34 cellular contexts compared by ENCODE assay signal in genomic region chr13:27064252-27064995, GRCh38.
"Had no signal": no experiment of that assay in that cellular context is flagged by ENCODE, and none has a peak within 500 bp of the region (broad histone marks: within the 10 kb centered on the region; RNA-seq: fewer than 3 reads in every experiment).

No MANE protein-coding gene starts in this region.

- H3K27ac Mint-ChIP-seq: activated CD4-positive, alpha-beta memory T cell treated with anti-CD3 and anti-CD28 coated beads, Interleukin-2, amount 10 ng/mL, durations not matched to agents 7 days and 5 days; activated CD8-positive, alpha-beta memory T cell treated with anti-CD3 and anti-CD28 coated beads, Interleukin-2, amount 10 ng/mL, durations not matched to agents 7 days and 5 days; T-helper 17 cell had no signal

- H3K27me3 Mint-ChIP-seq: activated CD4-positive, alpha-beta memory T cell treated with anti-CD3 and anti-CD28 coated beads, Interleukin-2, amount 10 ng/mL, durations not matched to agents 7 days and 5 days; activated CD8-positive, alpha-beta memory T cell treated with anti-CD3 and anti-CD28 coated beads, Interleukin-2, amount 10 ng/mL, durations not matched to agents 7 days and 5 days; activated naive CD8-positive, alpha-beta T cell; central memory CD8-positive, alpha-beta T cell; T-helper 17 cell had no signal

- H3K27ac ChIP-seq: ascending aorta, cardiac muscle cell, Peyer's patch, SJSA1, VCaP had no signal

- H3K9ac ChIP-seq: SK-N-SH had no signal

- ATAC-seq: activated CD8-positive, alpha-beta memory T cell treated with anti-CD3 and anti-CD28 coated beads, Interleukin-2, amount 10 ng/mL, durations not matched to agents 7 days and 5 days; T-helper 17 cell had no signal

- H3K9me3 ChIP-seq: MG63, Peyer's patch, SK-N-SH had no signal

- H3K4me3 Mint-ChIP-seq: activated CD4-positive, alpha-beta memory T cell treated with anti-CD3 and anti-CD28 coated beads, Interleukin-2, amount 10 ng/mL, durations not matched to agents 7 days and 5 days; activated CD8-positive, alpha-beta memory T cell treated with anti-CD3 and anti-CD28 coated beads, Interleukin-2, amount 10 ng/mL, durations not matched to agents 7 days and 5 days; activated naive CD8-positive, alpha-beta T cell; central memory CD8-positive, alpha-beta T cell; T-helper 17 cell had no signal

- H3K36me3 ChIP-seq: cardiac muscle cell, SJSA1 had no signal

- H3K4me1 Mint-ChIP-seq: activated CD4-positive, alpha-beta memory T cell treated with anti-CD3 and anti-CD28 coated beads, Interleukin-2, amount 10 ng/mL, durations not matched to agents 7 days and 5 days; central memory CD8-positive, alpha-beta T cell; T-helper 17 cell had no signal

- H3K9me3 Mint-ChIP-seq: central memory CD8-positive, alpha-beta T cell had no signal

- DNase-seq: activated CD4-positive, alpha-beta memory T cell treated with anti-CD3 and anti-CD28 coated beads, Interleukin-2, amount 10 ng/mL, durations not matched to agents 7 days and 5 days; activated CD4-positive, alpha-beta T cell treated with anti-CD3 and anti-CD28 coated beads for 1 hour; activated CD4-positive, alpha-beta T cell treated with anti-CD3 and anti-CD28 coated beads for 48 hours; activated CD4-positive, CD25-positive, alpha-beta regulatory T cell; activated CD8-positive, alpha-beta memory T cell treated with anti-CD3 and anti-CD28 coated beads for 24 hours; activated CD8-positive, alpha-beta memory T cell treated with anti-CD3 and anti-CD28 coated beads, Interleukin-2, amount 10 ng/mL, durations not matched to agents 7 days and 5 days; activated CD8-positive, alpha-beta memory T cell treated with anti-CD3 and anti-CD28 coated beads, Interleukin-2, amount 50 U/mL, for 48 hours; activated effector memory CD4-positive, alpha-beta T cell treated with Interleukin-2 at 50 U/mL for 16 hours; activated T-cell treated with anti-CD3 and anti-CD28 coated beads, Interleukin-2, amount 50 U/mL, for 48 hours; amygdala; Kasumi-1; KG1; MG63; NCI-H1048; NCI-H1105 treated with DMSO at 0.1 percent for 48 hours; NCI-H1436; NCI-H1694; NCI-H1930; NCI-H2081 treated with DMSO at 0.1 percent for 48 hours; NCI-H226; NCI-H446 treated with DMSO at 0.1 percent for 48 hours; NCI-H524 treated with DMSO at 0.1 percent for 48 hours; Peyer's patch; RPMI8226; SHP77 treated with DMSO at 0.1 percent for 48 hours; SK-N-SH; T-helper 17 cell; T-helper 9 cell had no signal

- H3K4me1 ChIP-seq: ascending aorta, Peyer's patch, SJSA1 had no signal

- H3K27me3 ChIP-seq: ascending aorta, cardiac muscle cell, MG63, Peyer's patch, SJSA1 had no signal

- H3K4me2 ChIP-seq: SK-N-SH had no signal

- H3K4me3 ChIP-seq: ascending aorta, cardiac muscle cell, MG63, Peyer's patch, SJSA1 had no signal
